2 cellular contexts compared by ENCODE assay signal in genomic region chr19:38922482-38922881, GRCh38.
TF ChIP-seq lines count a peak whose summit lies in the region.

No MANE protein-coding gene starts in this region.

TF ChIP-seq in HEK293, 187 proteins besides CTCF, POLR2A, EP300 and RAD21:
- peak; percentile 84 for TF ChIP-seq SCRT2 (tag by site-specific recombination; IDR thresholded peaks at IDR 0.05)
- TF ChIP-seq KLF7 (tag by site-specific recombination; IDR thresholded peaks at IDR 0.05; ENCODE audit: borderline replicate concordance): no peak

TF ChIP-seq in K562, 482 proteins besides CTCF, POLR2A, EP300 and RAD21:
- TF ChIP-seq ARID2 (IDR thresholded peaks at IDR 0.05): no peak
- TF ChIP-seq CBFA2T3 (IDR thresholded peaks at IDR 0.05): peak; percentile 24; the same call in 1 of the 2 replicates
- no peak for TF ChIP-seq SREBF1 (IDR thresholded peaks at IDR 0.05; ENCODE audit: borderline replicate concordance, low read depth, low read length)
- TF ChIP-seq SUPT5H (IDR thresholded peaks at IDR 0.05): no peak
- TF ChIP-seq PREB (CRISPR knock-in tag; IDR thresholded peaks at IDR 0.05): no peak
- peak; percentile 68 for TF ChIP-seq CHD2 (IDR thresholded peaks at IDR 0.05; ENCODE audit: low read depth, low read length)
